In genomic region chr1:2459757-2460156, GRCh38 we compare ENCODE assay signal across 9 cellular contexts. TPM values are rescaled to one million over a fixed set of nuclear protein-coding genes. Genes with fewer than 3 reads are reported as not detected.
DNase-seq lines count a peak whose midpoint lies in the region; ATAC-seq and TF ChIP-seq lines count a peak whose summit lies in the region.
"Had no signal": no experiment of that assay in that cellular context is flagged by ENCODE, and none has a peak within 500 bp of the region (broad histone marks: within the 10 kb centered on the region; RNA-seq: fewer than 3 reads in every experiment).

No MANE protein-coding gene starts in this region.

- POLR2A ChIA-PET in OCI-LY7 (lab: Charles Lee), result no interaction called here

- H3K27ac Mint-ChIP-seq in HFFc6, result no peak overlapping the region
- H3K27ac Mint-ChIP-seq: naive B cell had no signal

- H3K36me3 ChIP-seq in OCI-LY7 (ENCODE audit: insufficient read depth, low read length), result no peaks in the 10 kb centered on the region

- no peaks in the 10 kb centered on the region for H3K4me1 ChIP-seq in OCI-LY7 (ENCODE audit: insufficient read depth, low read length, poor library complexity, severe bottlenecking)

- ATAC-seq in left cardiac atrium (peak; percentile 80 to 86), GM18511 (IDR thresholded peaks at IDR 0.05; ENCODE audit: unreplicated experiment) (no peak)

- no peaks in the 10 kb centered on the region for H3K9me3 Mint-ChIP-seq in HFFc6
- H3K9me3 Mint-ChIP-seq: naive B cell had no signal

- TF ChIP-seq CTCF in HFFc6 (IDR thresholded peaks at IDR 0.05) (peak; percentile 22; the same call in 1 of the 2 replicates), OCI-LY7 (conservative IDR thresholded peaks at IDR 0.05; ENCODE audit: low read length) (no peak)

- no peaks in the 10 kb centered on the region for H3K36me3 Mint-ChIP-seq in HFFc6 (ENCODE audit: low read depth)
- H3K36me3 Mint-ChIP-seq: naive B cell had no signal

- DNase-seq in HFFc6, result no peak
- DNase-seq in left cardiac atrium, result peak; percentile 49
- DNase-seq in retina, result peak; percentile 61
- no peak for DNase-seq in NCI-H526 treated with DMSO at 0.1 percent for 48 hours (lab: John Stamatoyannopoulos, UW)
- no peak for DNase-seq in OCI-LY7 (ENCODE audit: low spot score)
- no peak for DNase-seq in GF-D8 (lab: John Stamatoyannopoulos, UW)
- DNase-seq: naive B cell had no signal

- H2AFZ ChIP-seq in OCI-LY7 (ENCODE audit: low read length), result no peak overlapping the region

- no peaks in the 10 kb centered on the region for H3K9me2 ChIP-seq in OCI-LY7 (ENCODE audit: insufficient read depth, low read length)

- no TSS peak for BruUV-seq in OCI-LY7 (replicated peaks; lab: Mats Ljungman, UMichigan)

- no peaks in the 10 kb centered on the region for H4K20me1 ChIP-seq in OCI-LY7 (ENCODE audit: insufficient read depth, low read length)

- no peaks in the 10 kb centered on the region for H3K9me3 ChIP-seq in OCI-LY7 (ENCODE audit: low read length)

- no peak overlapping the region for H3K4me2 ChIP-seq in OCI-LY7 (ENCODE audit: low read length)

- H3K27me3 Mint-ChIP-seq in HFFc6 (ENCODE audit: insufficient read depth), result peaks cover 26% of the 10 kb centered on the region

- no peak overlapping the region for H3K4me3 ChIP-seq in OCI-LY7 (ENCODE audit: low read depth, low read length, poor library complexity, severe bottlenecking)

- intact Hi-C loops in left cardiac atrium (cut with DNase I) (no loop called here), OCI-LY7 (cut with micrococcal nuclease; ENCODE audit: unreplicated experiment) (no loop called here)

- H3K27ac ChIP-seq in angular gyrus (ENCODE audit: low read depth, low read length), result peak overlapping the region; percentile 55
- H3K27ac ChIP-seq in OCI-LY7 (ENCODE audit: low read depth, low read length, poor library complexity, severe bottlenecking), result no peak overlapping the region

- no peaks in the 10 kb centered on the region for H3K79me2 ChIP-seq in OCI-LY7 (ENCODE audit: insufficient read depth, low read depth, low read length)

- no peaks in the 10 kb centered on the region for H3K4me1 Mint-ChIP-seq in HFFc6 (ENCODE audit: low read depth)
- H3K4me1 Mint-ChIP-seq: naive B cell had no signal

- H3K4me3 Mint-ChIP-seq in HFFc6, result no peak overlapping the region
- H3K4me3 Mint-ChIP-seq: naive B cell had no signal

- CTCF ChIA-PET in OCI-LY7 (lab: Charles Lee; ENCODE audit: unreplicated experiment), result no interaction called here

RNA-seq across cellular contexts. Expression of gene PLCH2, which starts 16.3 kb away (rescaled TPM):
- total RNA-seq in HFFc6 (2021; fragmentation: NEBNext Ultra II Directional; extraction: Animal tissue kit (Norgen Biotek cat#: 25700)), result under 1 TPM in 5 of 6 experiments, not detected in 1; 0.09 to 0.34 (median 0.18) TPM
- under 1 TPM; 0.13 to 0.74 TPM for total RNA-seq in left cardiac atrium
- total RNA-seq in OCI-LY7 (2014; rRNA removed; shearing (Covaris generic)), result 1.8 and 2.2 TPM in 2 replicates
- total RNA-seq in OCI-LY7 (2022), result 1.0 and 1.4 TPM in 2 replicates

RNA-seq across cellular contexts. Expression of gene PEX10, which starts 47.4 kb away (rescaled TPM):
- total RNA-seq in HFFc6 (2021; fragmentation: NEBNext Ultra II Directional; extraction: Animal tissue kit (Norgen Biotek cat#: 25700)), result 10 to 100 TPM; 25.4 to 29.8 (median 26.4) TPM
- total RNA-seq in left cardiac atrium, result 10 to 100 TPM; 12.3 to 14.5 TPM
- 22.6 and 23.3 TPM in 2 replicates for total RNA-seq in OCI-LY7 (2014; rRNA removed; shearing (Covaris generic))
- total RNA-seq in OCI-LY7 (2022), result 19.4 and 24.5 TPM in 2 replicates

Comparison
In these comparisons a context has a peak if more than half of its experiments do, and no peak if none do; other contexts are left out.
1. DNase-seq: peak in left cardiac atrium (single experiment) and retina (single experiment); none in HFFc6 (single experiment), NCI-H526 treated with DMSO at 0.1 percent for 48 hours (single experiment), OCI-LY7 (single experiment) and GF-D8 (single experiment).